ENCODE assay signal across 8 cellular contexts in the genomic region with DNA sequence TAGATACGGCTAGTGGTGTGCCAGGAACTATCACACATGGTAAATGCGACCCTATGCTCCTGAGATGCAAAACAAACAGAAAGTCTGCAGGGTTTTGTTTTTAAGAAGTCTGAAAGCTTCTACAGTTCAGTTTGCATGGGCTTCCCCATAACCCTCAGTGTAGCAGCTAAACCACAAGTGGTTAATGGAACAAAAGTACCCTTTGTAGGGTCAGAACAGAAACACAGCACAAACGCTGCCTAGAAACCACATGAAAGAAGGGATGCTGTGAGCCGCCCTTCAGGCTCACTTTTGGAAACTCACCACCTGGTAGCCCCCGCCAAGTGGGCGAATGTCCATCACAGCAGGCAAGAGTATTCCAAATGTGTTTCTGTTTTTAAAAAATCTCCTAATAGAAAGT. TPM values are rescaled to one million over a fixed set of nuclear protein-coding genes. Genes with fewer than 3 reads are reported as not detected.
A peak's percentile ranks its signal among the peaks of the same experiment; 100 is the strongest.
DNase-seq lines count a peak whose midpoint lies in the region; ATAC-seq and TF ChIP-seq lines count a peak whose summit lies in the region.

No MANE protein-coding gene starts in this region.

- DNase-seq in NCI-H2107 (lab: John Stamatoyannopoulos, UW) (peak; percentile 54), myocyte (ENCODE audit: low read depth) (peak; percentile 70), GF-D8 (lab: John Stamatoyannopoulos, UW) (no peak), NCI-H1105 (lab: John Stamatoyannopoulos, UW) (no peak), NCI-H1436 treated with DMSO at 0.1 percent for 48 hours (lab: John Stamatoyannopoulos, UW) (no peak), NCI-H748 treated with DMSO at 0.1 percent for 48 hours (lab: John Stamatoyannopoulos, UW) (no peak)

- H3K27ac ChIP-seq in HEK293 (ENCODE audit: extremely low read depth, low read depth, low read length): no peak overlapping the region

- no peak overlapping the region for H3K4me3 ChIP-seq in HEK293 (ENCODE audit: low read depth, low read length)

- no peaks in the 10 kb centered on the region for H3K36me3 ChIP-seq in HEK293 (ENCODE audit: control insufficient read depth in 2 of 2, insufficient read depth in 1 of 2, low read length in 2 of 2)

- CTCF ChIA-PET in HEK293 (lab: Yijun Ruan, JAX): no interaction called here

- no peak for TF ChIP-seq CTCF in HEK293 (tag by site-specific recombination; IDR thresholded peaks at IDR 0.05)

- no peaks in the 10 kb centered on the region for H3K9me3 ChIP-seq in HEK293 (ENCODE audit: control insufficient read depth, insufficient read depth, low read depth, low read length)

- peak; percentile 80 for ATAC-seq in GM18519 (IDR thresholded peaks at IDR 0.05; ENCODE audit: low FRiP score, unreplicated experiment)

- POLR2A ChIA-PET in HEK293 (lab: Yijun Ruan, JAX): no interaction called here

- H3K4me1 ChIP-seq in HEK293 (ENCODE audit: control insufficient read depth, insufficient read depth, low read length): no peaks in the 10 kb centered on the region

TF ChIP-seq in HEK293, 187 proteins besides CTCF, POLR2A, EP300 and RAD21:
- TF ChIP-seq ZNF132 (tag by site-specific recombination; IDR thresholded peaks at IDR 0.05; ENCODE audit: borderline replicate concordance) (no peak), ZIC2 (tag by site-specific recombination; IDR thresholded peaks at IDR 0.05) (0 out of 2 replicates have a peak, but pooled peaks have one; percentile 24)

RNA-seq across cellular contexts. Expression of a gene that starts 46.2 kb away (rescaled TPM):
- total RNA-seq in myocyte: 48.9 and 108 TPM in 2 replicates
- 57.9 TPM for polyA plus RNA-seq in myocyte (2012)

Comparison
In these comparisons a context has a peak if more than half of its experiments do, and no peak if none do; other contexts are left out.
1. DNase-seq: peak in NCI-H2107 (single experiment) and myocyte (single experiment); none in GF-D8 (single experiment), NCI-H1105 (single experiment), NCI-H1436 treated with DMSO at 0.1 percent for 48 hours (single experiment) and NCI-H748 treated with DMSO at 0.1 percent for 48 hours (single experiment).